Comparison of ENCODE assay signal across 35 cellular contexts in genomic region chr7:69341288-69341687, GRCh38.
DNase-seq lines count a peak whose midpoint lies in the region; ATAC-seq, FAIRE-seq and TF ChIP-seq lines count a peak whose summit lies in the region.
"Had no signal": no experiment of that assay in that cellular context is flagged by ENCODE, and none has a peak within 500 bp of the region (broad histone marks: within the 10 kb centered on the region; RNA-seq: fewer than 3 reads in every experiment).

No MANE protein-coding gene starts in this region.

- H3K18ac ChIP-seq in mesenchymal stem cell (ENCODE audit: low read depth in 1 of 2, low read length in 2 of 2): no peak overlapping the region
- no peak overlapping the region for H3K18ac ChIP-seq in trophoblast cell (ENCODE audit: low read length)

- H3K23ac ChIP-seq in mesenchymal stem cell (ENCODE audit: low read length in 2 of 2): no peak overlapping the region
- H3K23ac ChIP-seq in trophoblast cell (ENCODE audit: low read length): peak overlapping the region; percentile 73

- H3K4me3 ChIP-seq in K562 (no peak overlapping the region), mesenchymal stem cell (ENCODE audit: insufficient read depth in 1 of 2, low read depth in 1 of 2, low read length in 2 of 2) (no peak overlapping the region), trophoblast cell (ENCODE audit: low read depth, low read length) (no peak overlapping the region), thoracic aorta (no peak overlapping the region)
- H3K4me3 ChIP-seq: A549; BLaER1; BLaER1 treated with 17β-estradiol and CSF1 and Interleukin-3, amounts not matched to agents 10 nM and 100 nM had no signal

- H4K91ac ChIP-seq in mesenchymal stem cell (ENCODE audit: low read length) (no peak overlapping the region), trophoblast cell (ENCODE audit: low read depth, low read length) (no peak overlapping the region)

- H2BK120ac ChIP-seq in mesenchymal stem cell (ENCODE audit: low read depth, low read length): no peak overlapping the region
- H2BK120ac ChIP-seq in trophoblast cell (ENCODE audit: insufficient read depth, low read length, poor library complexity): no peak overlapping the region

- TF ChIP-seq POLR2A in K562 (conservative IDR thresholded peaks at IDR 0.05) (no peak), erythroblast (IDR thresholded peaks at IDR 0.05; ENCODE audit: low read length) (no peak)

- TF ChIP-seq RAD21 in K562 (CRISPR knock-in tag; conservative IDR thresholded peaks at IDR 0.05 in 1 of 2, IDR thresholded peaks at IDR 0.05 in 1 of 2): no peak

- H3K4me1 ChIP-seq in K562 (replicated peaks in 1 of 2; ENCODE audit: control insufficient read depth in 2 of 2, insufficient read depth in 2 of 2, low read length in 2 of 2): no peaks in the 10 kb centered on the region
- peaks cover 4% of the 10 kb centered on the region for H3K4me1 ChIP-seq in mesenchymal stem cell (ENCODE audit: control insufficient read depth, insufficient read depth, low read depth, low read length)
- H3K4me1 ChIP-seq in trophoblast cell (ENCODE audit: control insufficient read depth in 1 of 2, insufficient read depth in 2 of 2, low read length in 2 of 2): peaks cover 0 to 11% of the 10 kb centered on the region in 2 experiments
- H3K4me1 ChIP-seq in thoracic aorta (ENCODE audit: control insufficient read depth in 1 of 2, low read depth in 2 of 2): no peaks in the 10 kb centered on the region
- H3K4me1 ChIP-seq: BLaER1; BLaER1 treated with 17β-estradiol and CSF1 and Interleukin-3, amounts not matched to agents 10 nM and 100 nM; Caco-2 had no signal

- H2AFZ ChIP-seq in K562 (ENCODE audit: low read depth, low read length): no peak overlapping the region
- H2AFZ ChIP-seq in mesenchymal stem cell (ENCODE audit: low read depth, low read length): no peak overlapping the region
- H2AFZ ChIP-seq in trophoblast cell (ENCODE audit: insufficient read depth, low read length, poor library complexity): no peak overlapping the region

- no peak overlapping the region for H3K27ac ChIP-seq in K562 (ENCODE audit: extremely low read depth, low read depth, low read length)
- H3K27ac ChIP-seq in mesenchymal stem cell (ENCODE audit: low read length, poor library complexity, severe bottlenecking): no peak overlapping the region
- no peak overlapping the region for H3K27ac ChIP-seq in trophoblast cell (ENCODE audit: low read depth, low read length)
- no peak overlapping the region for H3K27ac ChIP-seq in thoracic aorta
- H3K27ac ChIP-seq: 22Rv1; BLaER1; BLaER1 treated with 17β-estradiol and CSF1 and Interleukin-3, amounts not matched to agents 10 nM and 100 nM; C4-2B had no signal

- intact Hi-C loops in K562 (cut with micrococcal nuclease): no loop called here

- H3K4ac ChIP-seq in mesenchymal stem cell (ENCODE audit: low read depth in 1 of 2, low read length in 2 of 2) (no peak overlapping the region), trophoblast cell (ENCODE audit: low read depth, low read length) (no peak overlapping the region)

- H4K12ac ChIP-seq in trophoblast cell (ENCODE audit: low read depth, low read length): no peak overlapping the region

- peak overlapping the region; percentile 86 for H2AK5ac ChIP-seq in mesenchymal stem cell (ENCODE audit: low read length, severe bottlenecking)
- no peak overlapping the region for H2AK5ac ChIP-seq in trophoblast cell (ENCODE audit: low read length)

- H3K9ac ChIP-seq in K562 (ENCODE audit: insufficient read depth in 1 of 2, low read depth in 2 of 2, low read length in 2 of 2) (no peak overlapping the region), mesenchymal stem cell (ENCODE audit: low read length) (no peak overlapping the region), trophoblast cell (ENCODE audit: low read length) (no peak overlapping the region)
- H3K9ac ChIP-seq: BLaER1; BLaER1 treated with 17β-estradiol and CSF1 and Interleukin-3, amounts not matched to agents 10 nM and 100 nM had no signal

- TF ChIP-seq CTCF in K562 (IDR thresholded peaks at IDR 0.05 in 2 of 3, conservative IDR thresholded peaks at IDR 0.05 in 1 of 3; ENCODE audit: insufficient read depth in 2 of 3, low read depth in 1 of 3, low read length in 3 of 3) (no peak), thoracic aorta (IDR thresholded peaks at IDR 0.05) (no peak), GM13977 (IDR thresholded peaks at IDR 0.05; ENCODE audit: extremely low read depth, insufficient read depth, missing control alignments) (no peak)

- H2BK12ac ChIP-seq in mesenchymal stem cell (ENCODE audit: low read length in 2 of 2): no peak overlapping the region
- no peak overlapping the region for H2BK12ac ChIP-seq in trophoblast cell (ENCODE audit: low read length)

- BruUV-seq in K562 (replicated peaks; lab: Mats Ljungman, UMichigan): no TSS peak

- TF ChIP-seq EP300 in K562 (IDR thresholded peaks at IDR 0.05; ENCODE audit: low read length): no peak

- H3K36me3 ChIP-seq in K562 (ENCODE audit: control insufficient read depth, insufficient read depth, low read length) (no peaks in the 10 kb centered on the region), mesenchymal stem cell (ENCODE audit: control insufficient read depth in 1 of 2, insufficient read depth in 2 of 2, low read depth in 1 of 2, low read length in 2 of 2) (no peaks in the 10 kb centered on the region), trophoblast cell (ENCODE audit: control insufficient read depth in 1 of 2, insufficient read depth in 2 of 2, low read length in 2 of 2) (no peaks in the 10 kb centered on the region), thoracic aorta (no peaks in the 10 kb centered on the region)
- H3K36me3 ChIP-seq: BE2C; BLaER1; BLaER1 treated with 17β-estradiol and CSF1 and Interleukin-3, amounts not matched to agents 10 nM and 100 nM had no signal

- H3K27me3 ChIP-seq in K562 (ENCODE audit: control insufficient read depth in 2 of 2, insufficient read depth in 2 of 2, low read length in 2 of 2) (peaks cover 0 to 5% of the 10 kb centered on the region in 2 experiments; a peak in 2 of 5 replicates), mesenchymal stem cell (ENCODE audit: control insufficient read depth in 1 of 2, insufficient read depth in 1 of 2, low read length in 2 of 2) (peaks cover 0 to 17% of the 10 kb centered on the region in 2 experiments), trophoblast cell (ENCODE audit: insufficient read depth, low read length) (no peaks in the 10 kb centered on the region), thoracic aorta (replicated peaks; ENCODE audit: insufficient read depth) (no peaks in the 10 kb centered on the region)
- H3K27me3 ChIP-seq: BE2C; BLaER1; BLaER1 treated with 17β-estradiol and CSF1 and Interleukin-3, amounts not matched to agents 10 nM and 100 nM had no signal

- H3K79me2 ChIP-seq in K562 (ENCODE audit: control insufficient read depth, insufficient read depth, low read length): no peaks in the 10 kb centered on the region
- H3K79me2 ChIP-seq in trophoblast cell (ENCODE audit: control insufficient read depth, insufficient read depth, low read length, poor library complexity): no peaks in the 10 kb centered on the region

- CTCF ChIA-PET in K562 (lab: Yijun Ruan, JAX; ENCODE audit: low intra/inter-chr PET ratio): no interaction called here

- no peaks in the 10 kb centered on the region for H3K9me1 ChIP-seq in K562 (ENCODE audit: control insufficient read depth, insufficient read depth, low read length)

- ATAC-seq in K562 (no peak), thoracic aorta (ENCODE audit: insufficient number of reproducible peaks, low FRiP score, low read depth) (peak; percentile 36), GM18873 (IDR thresholded peaks at IDR 0.05; ENCODE audit: low FRiP score, unreplicated experiment) (no peak)
- ATAC-seq: A549; CD8-positive, alpha-beta T cell had no signal

- H3K9me3 ChIP-seq in K562 (replicated peaks; ENCODE audit: control insufficient read depth, insufficient read depth, low read depth, low read length) (no peaks in the 10 kb centered on the region), mesenchymal stem cell (ENCODE audit: control insufficient read depth, low read length) (no peaks in the 10 kb centered on the region), trophoblast cell (ENCODE audit: insufficient read depth, low read depth, low read length) (no peaks in the 10 kb centered on the region), thoracic aorta (no peaks in the 10 kb centered on the region)
- H3K9me3 ChIP-seq: BE2C, BLaER1, Caco-2 had no signal

- no peak overlapping the region for H3K4me2 ChIP-seq in K562 (ENCODE audit: insufficient read depth, low read length)
- no peak overlapping the region for H3K4me2 ChIP-seq in mesenchymal stem cell (ENCODE audit: low read length, poor library complexity, severe bottlenecking)
- H3K4me2 ChIP-seq in trophoblast cell (ENCODE audit: low read length): no peak overlapping the region
- H3K4me2 ChIP-seq: BLaER1; BLaER1 treated with 17β-estradiol and CSF1 and Interleukin-3, amounts not matched to agents 10 nM and 100 nM had no signal

- no peak for FAIRE-seq in K562 (lab: Jason Lieb, UNC)
- FAIRE-seq: A204.1, A549, D721Med had no signal

- H3K14ac ChIP-seq in mesenchymal stem cell (ENCODE audit: low read length in 2 of 2): no peak overlapping the region
- H3K14ac ChIP-seq in trophoblast cell (ENCODE audit: low read length): no peak overlapping the region

- H3K79me1 ChIP-seq in mesenchymal stem cell (replicated peaks; ENCODE audit: low read length, poor library complexity, severe bottlenecking) (no peaks in the 10 kb centered on the region), trophoblast cell (ENCODE audit: low read length) (no peaks in the 10 kb centered on the region)

- H4K20me1 ChIP-seq in K562 (replicated peaks; ENCODE audit: control insufficient read depth, insufficient read depth, low read length): no peaks in the 10 kb centered on the region
- H4K20me1 ChIP-seq: BLaER1; BLaER1 treated with 17β-estradiol and CSF1 and Interleukin-3, amounts not matched to agents 10 nM and 100 nM had no signal

- POLR2A ChIA-PET in K562 (lab: Yijun Ruan, JAX): no interaction called here

- in situ Hi-C loops in K562 (cut with MboI) (no loop called here), GM13977 (cut with MboI; ENCODE audit: low pct_unique_long_range_greater_than_20kb, low sequenced_read_pairs, unreplicated experiment) (no loop called here)

- 6% methylated on average over 1 of the region's 1 CpG for WGBS in K562 (ENCODE audit: insufficient coverage, low coverage, missing lambda C conversion rate)
- WGBS in mesenchymal stem cell: 97% methylated on average over 1 of the region's 1 CpG
- WGBS in trophoblast cell (ENCODE audit: extremely low coverage, insufficient coverage, insufficient read length): no CpG with 5 or more reads among the region's 1 CpG

- H2BK15ac ChIP-seq in mesenchymal stem cell (ENCODE audit: low read depth, poor library complexity, severe bottlenecking): no peak overlapping the region

- H2BK5ac ChIP-seq in mesenchymal stem cell (ENCODE audit: low read depth, low read length, poor library complexity, severe bottlenecking) (no peak overlapping the region), trophoblast cell (ENCODE audit: low read depth, low read length, poor library complexity) (no peak overlapping the region)

- no peak overlapping the region for H4K8ac ChIP-seq in mesenchymal stem cell (ENCODE audit: low read length)
- no peak overlapping the region for H4K8ac ChIP-seq in trophoblast cell (ENCODE audit: low read depth, low read length)

- DNase-seq in K562 (ENCODE audit: extremely low read depth in 1 of 4, low spot score in 3 of 4): peak in 1 of 4 experiments; percentile 2
- no peak for DNase-seq in mesenchymal stem cell
- DNase-seq in trophoblast cell: no peak
- DNase-seq in thoracic aorta (ENCODE audit: low spot score): no peak
- no peak for DNase-seq in GM13977 (ENCODE audit: low spot score)
- no peak for DNase-seq in T-helper 2 cell
- DNase-seq in erythroblast (lab: John Stamatoyannopoulos, UW): no peak
- DNase-seq: 8988T; ACHN; AML-193; BE2C; C1 segment of cervical spinal cord; Caco-2; Calu3; CD4-positive, alpha-beta memory T cell; CD4-positive, alpha-beta T cell; CD4-positive, CD25-positive, alpha-beta regulatory T cell; CD8-positive, alpha-beta memory T cell; CD8-positive, alpha-beta T cell; COR-L47; DMS 273 treated with DMSO at 0.1 percent for 48 hours; DMS153; DMS53; DMS79; DMS79 treated with DMSO at 0.1 percent for 48 hours; DND-41; EL had no signal
